20 cellular contexts compared by ENCODE assay signal in genomic region chr5:157214399-157214798, GRCh38. TPM values are rescaled to one million over a fixed set of nuclear protein-coding genes. Genes with fewer than 3 reads are reported as not detected.
DNase-seq lines count a peak whose midpoint lies in the region; ATAC-seq, FAIRE-seq and TF ChIP-seq lines count a peak whose summit lies in the region.
"Had no signal": no experiment of that assay in that cellular context is flagged by ENCODE, and none has a peak within 500 bp of the region (broad histone marks: within the 10 kb centered on the region; RNA-seq: fewer than 3 reads in every experiment).

No MANE protein-coding gene starts in this region.

- peaks cover 100% of the 10 kb centered on the region for H3K36me3 Mint-ChIP-seq in CD4-positive, alpha-beta T cell (ENCODE audit: low read depth)
- H3K36me3 Mint-ChIP-seq: brain had no signal

- H3K4me1 Mint-ChIP-seq in CD4-positive, alpha-beta T cell (ENCODE audit: low read depth) = peaks cover 97% of the 10 kb centered on the region
- H3K4me1 Mint-ChIP-seq: brain had no signal

- no peaks in the 10 kb centered on the region for H3K9me3 ChIP-seq in CD4-positive, alpha-beta T cell (ENCODE audit: control insufficient read depth, low read length)
- H3K9me3 ChIP-seq in SU-DHL-6 (ENCODE audit: insufficient read depth, low read length) (no peaks in the 10 kb centered on the region), gastrocnemius medialis (no peaks in the 10 kb centered on the region)

- H4K20me1 ChIP-seq in SU-DHL-6 (ENCODE audit: low read depth, low read length) = no peaks in the 10 kb centered on the region

- H3K36me3 ChIP-seq in SU-DHL-6 (ENCODE audit: low read length) = no peaks in the 10 kb centered on the region
- no peaks in the 10 kb centered on the region for H3K36me3 ChIP-seq in gastrocnemius medialis

- POLR2A ChIA-PET in CD4-positive, alpha-beta T cell (lab: Charles Lee) = interaction anchor here (0.8 to 9.5 kb wide), 7 partner anchors 8 to 89 kb away, joined by 3 to 121 read pairs (median 4); partner anchors contain the start of gene ITK

- peak; percentile 24 for FAIRE-seq in GM12892 (lab: Jason Lieb, UNC)

- H3K27ac Mint-ChIP-seq in CD4-positive, alpha-beta T cell = peak overlapping the region; percentile 80
- H3K27ac Mint-ChIP-seq: brain; dendritic cell treated with granulocyte-macrophage colony-stimulating factor and Interleukin-4, amounts not matched to agents 40 ng/mL and 50 ng/mL, for 4 days had no signal

- DNase-seq in CD4-positive, alpha-beta T cell = no peak
- DNase-seq in GM12892 (ENCODE audit: insufficient read length) (no peak), germinal center (ENCODE audit: low spot score) (peak; percentile 68), gastrocnemius medialis (no peak), COR-L47 (lab: John Stamatoyannopoulos, UW) (no peak)
- DNase-seq: activated CD4-positive, CD25-positive, alpha-beta regulatory T cell treated with anti-CD3 and anti-CD28 coated beads, Interleukin-2, amount 50 U/mL, for 72 hours; activated effector memory CD4-positive, alpha-beta T cell treated with Interleukin-2 at 50 U/mL for 16 hours; C1 segment of cervical spinal cord; EL; HCEC 1CT; NCI-H2107 had no signal

- H3K9me3 Mint-ChIP-seq in CD4-positive, alpha-beta T cell = no peaks in the 10 kb centered on the region
- H3K9me3 Mint-ChIP-seq: brain; dendritic cell treated with granulocyte-macrophage colony-stimulating factor and Interleukin-4, amounts not matched to agents 40 ng/mL and 50 ng/mL, for 4 days; IgD-negative memory B cell had no signal

- H2AFZ ChIP-seq in SU-DHL-6 (ENCODE audit: low read depth, low read length, severe bottlenecking) = peak overlapping the region; percentile 50

- intact Hi-C loops in CD4-positive, alpha-beta T cell (cut with DNase I, micrococcal nuclease) = no loop called here
- intact Hi-C loops in gastrocnemius medialis (cut with DNase I; ENCODE audit: low total_unique reads) = no loop called here

- no peak for ATAC-seq in CD4-positive, alpha-beta T cell (ENCODE audit: poor library complexity)
- no peak for ATAC-seq in gastrocnemius medialis
- no peak for ATAC-seq in HG02678 (IDR thresholded peaks at IDR 0.05; ENCODE audit: unreplicated experiment)

- H3K9ac ChIP-seq in SU-DHL-6 (ENCODE audit: low read length) = peak overlapping the region; percentile 20; the same call in 1 of the 2 replicates

- H3F3A ChIP-seq in SU-DHL-6 (ENCODE audit: insufficient read depth) = no peaks in the 10 kb centered on the region

- TF ChIP-seq POLR2A in GM12892 (IDR thresholded peaks at IDR 0.05; ENCODE audit: low read depth, low read length) (no peak), gastrocnemius medialis (IDR thresholded peaks at IDR 0.05) (no peak)

- no peaks in the 10 kb centered on the region for H3K79me2 ChIP-seq in SU-DHL-6 (ENCODE audit: insufficient read depth, low read length)

- CTCF ChIA-PET in CD4-positive, alpha-beta T cell (lab: Charles Lee) = interaction anchor here (1.3 to 1.7 kb wide), 2 partner anchors 10 to 11 kb away, joined by 4 to 5 read pairs; no protein-coding TSS in a partner anchor

- no peaks in the 10 kb centered on the region for H3K27me3 ChIP-seq in CD4-positive, alpha-beta T cell (ENCODE audit: control insufficient read depth, insufficient read depth, low read length)
- no peaks in the 10 kb centered on the region for H3K27me3 ChIP-seq in SU-DHL-6 (ENCODE audit: low read length)
- H3K27me3 ChIP-seq in gastrocnemius medialis = no peaks in the 10 kb centered on the region

- no peak overlapping the region for H3K4me3 ChIP-seq in SU-DHL-6 (ENCODE audit: insufficient read depth, low read length, poor library complexity, severe bottlenecking)
- no peak overlapping the region for H3K4me3 ChIP-seq in gastrocnemius medialis

- H3K4me3 Mint-ChIP-seq in CD4-positive, alpha-beta T cell = no peak overlapping the region
- H3K4me3 Mint-ChIP-seq: brain; dendritic cell treated with granulocyte-macrophage colony-stimulating factor and Interleukin-4, amounts not matched to agents 40 ng/mL and 50 ng/mL, for 4 days had no signal

- peak overlapping the region; percentile 44 for H3K4me2 ChIP-seq in SU-DHL-6 (ENCODE audit: low read depth, low read length, poor library complexity, severe bottlenecking)

- H3K27ac ChIP-seq in CD4-positive, alpha-beta T cell (ENCODE audit: low read depth, low read length) = peak overlapping the region; percentile 75
- peak overlapping the region; percentile 66 for H3K27ac ChIP-seq in SU-DHL-6 (ENCODE audit: low read depth, low read length)
- no peak overlapping the region for H3K27ac ChIP-seq in gastrocnemius medialis

- no peaks in the 10 kb centered on the region for H3K27me3 Mint-ChIP-seq in CD4-positive, alpha-beta T cell
- H3K27me3 Mint-ChIP-seq: brain had no signal

- H3K9me2 ChIP-seq in SU-DHL-6 (replicated peaks; ENCODE audit: insufficient read depth, low read length) = no peaks in the 10 kb centered on the region

- H3K4me1 ChIP-seq in gastrocnemius medialis = no peaks in the 10 kb centered on the region

- in situ Hi-C loops in gastrocnemius medialis (cut with MboI; ENCODE audit: low sequenced_read_pairs in 4 of 4) = no loop called here

- no peak for TF ChIP-seq CTCF in CD4-positive, alpha-beta T cell (IDR thresholded peaks at IDR 0.05)
- TF ChIP-seq CTCF in SU-DHL-6 (IDR thresholded peaks at IDR 0.05; ENCODE audit: insufficient read depth, low read length, poor library complexity, severe bottlenecking) (no peak), gastrocnemius medialis (IDR thresholded peaks at IDR 0.05 in 4 of 5, conservative IDR thresholded peaks at IDR 0.05 in 1 of 5) (no peak)

RNA-seq across cellular contexts. Expression of gene ITK, which starts 33.8 kb away (rescaled TPM):
- total RNA-seq in CD4-positive, alpha-beta T cell = 100 to 1,000 TPM; 289 to 292 TPM
- polyA plus RNA-seq in GM12892 (2012; ENCODE audit: missing spikeins) = 1.6 TPM
- 1 to 10 TPM in 1 of 4 donors, under 1 TPM in 3; 0.12 to 2.2 (median 0.35) TPM for total RNA-seq in gastrocnemius medialis
- total RNA-seq: RPMI7951, temporal lobe had no signal
- polyA plus RNA-seq: neural cell had no signal

RNA-seq across cellular contexts. Expression of gene GARIN3, which starts 48.3 kb away (rescaled TPM):
- total RNA-seq in CD4-positive, alpha-beta T cell = not detected
- not detected for polyA plus RNA-seq in GM12892 (2012; ENCODE audit: missing spikeins)
- total RNA-seq in gastrocnemius medialis = not detected
- total RNA-seq: RPMI7951, temporal lobe had no signal
- polyA plus RNA-seq: esophagus, IgD-negative memory B cell, neural cell had no signal

RNA-seq across cellular contexts. Expression of gene CYFIP2, which starts 51.5 kb away (rescaled TPM):
- 100 to 1,000 TPM; 271 to 287 TPM for total RNA-seq in CD4-positive, alpha-beta T cell
- 69.7 TPM for polyA plus RNA-seq in GM12892 (2012; ENCODE audit: missing spikeins)
- 10 to 100 TPM in 2 of 4 donors, 1 to 10 TPM in 2; 5.9 to 15.5 (median 10.7) TPM for total RNA-seq in gastrocnemius medialis

Comparison
In these comparisons a context has a peak if more than half of its experiments do, and no peak if none do; other contexts are left out.
1. H3K27ac ChIP-seq: peak in CD4-positive, alpha-beta T cell (single experiment) and SU-DHL-6 (single experiment); none in gastrocnemius medialis (0 of 4).
2. RNA of gene ITK, which starts 33.8 kb away (total RNA-seq): 289 to 292 TPM in CD4-positive, alpha-beta T cell; 0.12 to 2.2 TPM in gastrocnemius medialis; every median in the first group is over 10 times any median in the second.
3. RNA of gene CYFIP2, which starts 51.5 kb away (total RNA-seq): 271 to 287 TPM in CD4-positive, alpha-beta T cell; 5.9 to 15.5 TPM in gastrocnemius medialis; every median in the first group is over 10 times any median in the second.